8 cellular contexts compared by ENCODE assay signal in genomic region chr14:100440207-100440631, GRCh38.
A peak's percentile ranks its signal among the peaks of the same experiment; 100 is the strongest.
DNase-seq lines count a peak whose midpoint lies in the region; ATAC-seq and TF ChIP-seq lines count a peak whose summit lies in the region.

No MANE protein-coding gene starts in this region.

- H3K36me3 Mint-ChIP-seq in GM23338 (ENCODE audit: low read depth), result no peaks in the 10 kb centered on the region

- H3K4me1 ChIP-seq in GM23338 (ENCODE audit: insufficient read depth) (peaks cover 17% of the 10 kb centered on the region), ascending aorta (peaks cover 0 to 12% of the 10 kb centered on the region in 2 donors), right atrium auricular region (peaks cover 0 to 27% of the 10 kb centered on the region in 2 donors)

- no peak overlapping the region for H2AFZ ChIP-seq in GM23338

- H3K4me1 Mint-ChIP-seq in GM23338, result peaks cover 45% of the 10 kb centered on the region

- no peaks in the 10 kb centered on the region for H3K9me2 ChIP-seq in GM23338 (ENCODE audit: insufficient read depth)

- no peak for DNase-seq in AG09319 (ENCODE audit: extremely low read depth, low read depth)
- DNase-seq in GM23338 (ENCODE audit: low spot score), result peak; percentile 78
- DNase-seq in NCI-H748 (lab: John Stamatoyannopoulos, UW; ENCODE audit: unreplicated experiment), result peak; percentile 78
- DNase-seq in ascending aorta (ENCODE audit: low spot score in 2 of 2), result no peak
- peak; percentile 85 for DNase-seq in right atrium auricular region (ENCODE audit: low spot score)
- DNase-seq in putamen (ENCODE audit: low spot score), result peak; percentile 71
- no peak for DNase-seq in UCSD-AML1 (lab: John Stamatoyannopoulos, UW; ENCODE audit: unreplicated experiment)
- DNase-seq in NAMALWA (ENCODE audit: low spot score), result no peak

- no peaks in the 10 kb centered on the region for H3F3A ChIP-seq in GM23338 (replicated peaks; ENCODE audit: low read depth)

- no peaks in the 10 kb centered on the region for H3K9me3 ChIP-seq in ascending aorta
- H3K9me3 ChIP-seq in right atrium auricular region, result no peaks in the 10 kb centered on the region

- H3K4me3 Mint-ChIP-seq in GM23338, result no peak overlapping the region

- H3K27ac ChIP-seq in GM23338 (ENCODE audit: low read depth), result 0 out of 2 replicates have a peak overlapping the region, but pooled peaks have one; percentile 13
- H3K27ac ChIP-seq in ascending aorta, result no peak overlapping the region
- peak overlapping the region; percentile 52 to 63 for H3K27ac ChIP-seq in right atrium auricular region

- H4K20me1 ChIP-seq in GM23338 (replicated peaks; ENCODE audit: insufficient read depth), result no peaks in the 10 kb centered on the region

- ATAC-seq in GM23338, result peak; percentile 87

- H3K27me3 Mint-ChIP-seq in GM23338 (ENCODE audit: insufficient read depth, low read depth, poor library complexity), result no peaks in the 10 kb centered on the region

- TF ChIP-seq CTCF in AG09319 (IDR thresholded peaks at IDR 0.05; ENCODE audit: low read depth, low read length) (peak; percentile 66), GM23338 (conservative IDR thresholded peaks at IDR 0.05; ENCODE audit: low read depth in 2 of 2) (peak; percentile 63 to 89), ascending aorta (IDR thresholded peaks at IDR 0.05) (peak; percentile 24 to 60 (median 38)), right atrium auricular region (IDR thresholded peaks at IDR 0.05) (peak; percentile 26 to 75)

- no peaks in the 10 kb centered on the region for H3K9me3 Mint-ChIP-seq in GM23338

- no peak overlapping the region for H3K4me2 ChIP-seq in GM23338

- H3K79me2 ChIP-seq in GM23338 (replicated peaks; ENCODE audit: insufficient read depth), result no peaks in the 10 kb centered on the region; the same call in 1 of the 2 replicates

- no peaks in the 10 kb centered on the region for H3K36me3 ChIP-seq in GM23338 (ENCODE audit: insufficient read depth)
- no peaks in the 10 kb centered on the region for H3K36me3 ChIP-seq in ascending aorta
- no peaks in the 10 kb centered on the region for H3K36me3 ChIP-seq in right atrium auricular region

- H3K27me3 ChIP-seq in GM23338 (ENCODE audit: insufficient read depth) (no peaks in the 10 kb centered on the region), ascending aorta (no peaks in the 10 kb centered on the region), right atrium auricular region (no peaks in the 10 kb centered on the region)

- peak overlapping the region; percentile 87; the same call in 1 of the 2 replicates for H3K27ac Mint-ChIP-seq in GM23338

- intact Hi-C loops in ascending aorta (cut with DNase I), result loop anchor here (10.0 kb wide), 1 partner anchor 215 kb away; no protein-coding TSS in a partner anchor

- H3K4me3 ChIP-seq in GM23338, result no peak overlapping the region
- H3K4me3 ChIP-seq in ascending aorta, result peak overlapping the region in 1 of 2 donors; percentile 0
- H3K4me3 ChIP-seq in right atrium auricular region, result no peak overlapping the region

TF ChIP-seq in GM23338, 12 proteins besides CTCF, POLR2A, EP300 and RAD21:
- TF ChIP-seq STAT1 (IDR thresholded peaks at IDR 0.05; ENCODE audit: unreplicated experiment) (no peak), ZNF462 (CRISPR knock-in tag; IDR thresholded peaks at IDR 0.05) (no peak), EZH2 (IDR thresholded peaks at IDR 0.05; ENCODE audit: low read depth, unreplicated experiment) (no peak), JUNB (IDR thresholded peaks at IDR 0.05; ENCODE audit: unreplicated experiment) (no peak), NANOG (IDR thresholded peaks at IDR 0.05; ENCODE audit: borderline replicate concordance) (no peak), REST (IDR thresholded peaks at IDR 0.05; ENCODE audit: unreplicated experiment) (no peak), ZNF331 (CRISPR knock-in tag; IDR thresholded peaks at IDR 0.05; ENCODE audit: low read depth) (no peak), EZH2phosphoT487 (IDR thresholded peaks at IDR 0.05; ENCODE audit: unreplicated experiment) (no peak)

Comparison
In these comparisons a context has a peak if more than half of its experiments do, and no peak if none do; other contexts are left out.
1. DNase-seq: peak in GM23338 (single experiment), NCI-H748 (single experiment), right atrium auricular region (single experiment) and putamen (single experiment); none in AG09319 (single experiment), ascending aorta (0 of 2), UCSD-AML1 (single experiment) and NAMALWA (single experiment).
2. H3K27ac ChIP-seq: peak in GM23338 (single experiment) and right atrium auricular region (2 of 2); none in ascending aorta (0 of 2).
3. Peak in every context shown above with its lines, with median percentiles within 50 percentile points of each other: CTCF ChIP-seq.